Comparison of ENCODE assay signal across 19 cellular contexts in genomic region chr9:35272989-35273388, GRCh38.
DNase-seq lines count a peak whose midpoint lies in the region; ATAC-seq and TF ChIP-seq lines count a peak whose summit lies in the region.
"Had no signal": no experiment of that assay in that cellular context is flagged by ENCODE, and none has a peak within 500 bp of the region (broad histone marks: within the 10 kb centered on the region; RNA-seq: fewer than 3 reads in every experiment).

No MANE protein-coding gene starts in this region.

- H3K9me3 ChIP-seq in naive thymus-derived CD4-positive, alpha-beta T cell (ENCODE audit: control insufficient read depth in 2 of 3, low read length in 3 of 3): no peaks in the 10 kb centered on the region
- H3K9me3 ChIP-seq: BE2C, MG63, Peyer's patch, suprapubic skin had no signal

- no peak overlapping the region for H3K27ac Mint-ChIP-seq in naive thymus-derived CD4-positive, alpha-beta T cell
- H3K27ac Mint-ChIP-seq: naive B cell had no signal

- CTCF ChIA-PET in naive thymus-derived CD4-positive, alpha-beta T cell (lab: Charles Lee): no interaction called here

- no peaks in the 10 kb centered on the region for H3K9me3 Mint-ChIP-seq in naive thymus-derived CD4-positive, alpha-beta T cell

- no peaks in the 10 kb centered on the region for H3K4me1 ChIP-seq in naive thymus-derived CD4-positive, alpha-beta T cell (ENCODE audit: control insufficient read depth in 2 of 2, insufficient read depth in 2 of 2, low read length in 2 of 2)
- H3K4me1 ChIP-seq: BE2C, Peyer's patch had no signal

- peaks cover 0 to 4% of the 10 kb centered on the region in 2 donors for H3K27me3 ChIP-seq in naive thymus-derived CD4-positive, alpha-beta T cell (ENCODE audit: control insufficient read depth in 2 of 2, insufficient read depth in 2 of 2, low read length in 2 of 2)
- H3K27me3 ChIP-seq: BE2C, MG63, Peyer's patch, suprapubic skin had no signal

- DNase-seq in COLO829 (ENCODE audit: low spot score) (peak; percentile 29), HT1080 (ENCODE audit: low read depth) (peak; percentile 62), cardiac fibroblast (ENCODE audit: low read depth in 2 of 2) (peak; percentile 28 to 85), kidney tubule cell (ENCODE audit: low spot score) (peak; percentile 82), HUDEP-2 (lab: John Stamatoyannopoulos, UW; ENCODE audit: unreplicated experiment in 76 of 76) (no peak), NCI-H2081 (lab: John Stamatoyannopoulos, UW) (no peak)
- DNase-seq in naive thymus-derived CD4-positive, alpha-beta T cell: no peak
- DNase-seq: activated CD8-positive, alpha-beta memory T cell treated with anti-CD3 and anti-CD28 coated beads for 24 hours; BE2C; erythroblast; hypothalamus; MG63; naive B cell; NCI-H2029; NCI-H774; Peyer's patch; WERI-Rb-1 had no signal

- no peak for TF ChIP-seq CTCF in cardiac fibroblast (IDR thresholded peaks at IDR 0.05; ENCODE audit: low read depth, low read length)

- H3K27me3 Mint-ChIP-seq in naive thymus-derived CD4-positive, alpha-beta T cell: peaks cover 0 to 17% (median 7%) of the 10 kb centered on the region in 5 donors

- intact Hi-C loops in naive thymus-derived CD4-positive, alpha-beta T cell (cut with micrococcal nuclease): no loop called here

- H3K36me3 Mint-ChIP-seq in naive thymus-derived CD4-positive, alpha-beta T cell: peaks cover 0 to 2% (median 0%) of the 10 kb centered on the region in 5 donors
- H3K36me3 Mint-ChIP-seq: naive B cell had no signal

- POLR2A ChIA-PET in naive thymus-derived CD4-positive, alpha-beta T cell (lab: Charles Lee): no interaction called here

- peaks cover 4 to 12% (median 10%) of the 10 kb centered on the region in 7 donors for H3K4me1 Mint-ChIP-seq in naive thymus-derived CD4-positive, alpha-beta T cell

- no peak overlapping the region for H3K4me3 ChIP-seq in cardiac fibroblast (replicated peaks in 1 of 2; ENCODE audit: low read depth in 2 of 2, low read length in 2 of 2)
- H3K4me3 ChIP-seq in naive thymus-derived CD4-positive, alpha-beta T cell (ENCODE audit: low read length): no peak overlapping the region
- H3K4me3 ChIP-seq: MG63, Peyer's patch, suprapubic skin had no signal

- H3K4me3 Mint-ChIP-seq in naive thymus-derived CD4-positive, alpha-beta T cell: no peak overlapping the region
- H3K4me3 Mint-ChIP-seq: naive B cell had no signal

- H3K27ac ChIP-seq in naive thymus-derived CD4-positive, alpha-beta T cell (ENCODE audit: low read depth, low read length): no peak overlapping the region
- H3K27ac ChIP-seq: Peyer's patch, suprapubic skin, WERI-Rb-1 had no signal

- no peaks in the 10 kb centered on the region for H3K36me3 ChIP-seq in naive thymus-derived CD4-positive, alpha-beta T cell (ENCODE audit: control insufficient read depth in 2 of 3, insufficient read depth in 3 of 3, low read length in 3 of 3)
- H3K36me3 ChIP-seq: BE2C, MG63, Peyer's patch, suprapubic skin, WERI-Rb-1 had no signal

- ATAC-seq in naive thymus-derived CD4-positive, alpha-beta T cell: no peak
- no peak for ATAC-seq in GM18520 (IDR thresholded peaks at IDR 0.05; ENCODE audit: unreplicated experiment)

Comparison
In these comparisons a context has a peak if more than half of its experiments do, and no peak if none do; other contexts are left out.
1. DNase-seq: peak in COLO829 (single experiment), HT1080 (single experiment), cardiac fibroblast (2 of 2) and kidney tubule cell (single experiment); none in naive thymus-derived CD4-positive, alpha-beta T cell (0 of 9), HUDEP-2 (0 of 76) and NCI-H2081 (0 of 2).